20 cellular contexts compared by ENCODE assay signal in the genomic region with DNA sequence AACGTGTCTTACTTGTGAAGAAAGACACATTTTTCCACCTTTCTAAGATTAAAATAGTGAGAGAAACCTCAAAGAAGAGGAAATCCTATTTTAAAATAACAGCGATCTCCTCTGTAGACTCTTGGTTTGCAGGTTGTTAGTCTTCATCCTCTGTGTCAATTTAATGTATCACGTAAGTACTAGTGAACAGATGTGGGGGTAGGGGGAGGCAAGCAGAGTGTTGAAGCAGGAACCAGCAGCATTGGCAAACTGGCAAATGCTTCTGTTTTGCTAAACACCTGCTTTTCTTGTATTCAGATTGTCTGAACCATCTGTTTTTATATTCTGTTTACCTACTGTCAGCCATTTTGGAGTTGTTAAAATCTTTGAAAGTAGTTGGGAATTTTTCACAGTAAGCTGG.
A peak's percentile ranks its signal among the peaks of the same experiment; 100 is the strongest.
DNase-seq lines count a peak whose midpoint lies in the region; ATAC-seq and TF ChIP-seq lines count a peak whose summit lies in the region.
"Had no signal": no experiment of that assay in that cellular context is flagged by ENCODE, and none has a peak within 500 bp of the region (broad histone marks: within the 10 kb centered on the region; RNA-seq: fewer than 3 reads in every experiment).

No MANE protein-coding gene starts in this region.

- H3K79me1 ChIP-seq in neuronal stem cell (ENCODE audit: low read depth, low read length), result no peaks in the 10 kb centered on the region

- no CpG with 5 or more reads among the region's 3 CpGs for WGBS in neuronal stem cell (ENCODE audit: extremely low coverage in 2 of 2, insufficient read length in 2 of 2, insufficient replicate concordance in 1 of 2), 2 donors
- WGBS in transverse colon (ENCODE audit: low coverage in 1 of 2), 2 donors, result 61 to 75% methylated on average over 3 of the region's 3 CpGs

- no peak overlapping the region for H2AFZ ChIP-seq in neuronal stem cell (ENCODE audit: low read length)

- no peak overlapping the region for H2BK5ac ChIP-seq in neuronal stem cell (ENCODE audit: low read length)

- H3K9me3 ChIP-seq in neuronal stem cell (replicated peaks in 1 of 2; ENCODE audit: control insufficient read depth in 2 of 2, insufficient read depth in 1 of 2, low read depth in 1 of 2, low read length in 2 of 2) (no peaks in the 10 kb centered on the region), transverse colon (no peaks in the 10 kb centered on the region)
- H3K9me3 ChIP-seq: sigmoid colon, upper lobe of left lung had no signal

- no peak for TF ChIP-seq CTCF in transverse colon (IDR thresholded peaks at IDR 0.05)

- DNase-seq in NCI-H146 (lab: John Stamatoyannopoulos, UW), result peak; percentile 6
- no peak for DNase-seq in NCI-H146 treated with DMSO at 0.1 percent for 48 hours (lab: John Stamatoyannopoulos, UW; ENCODE audit: unreplicated experiment)
- DNase-seq in NCI-H526 (lab: John Stamatoyannopoulos, UW), result peak; percentile 57 to 71
- DNase-seq in neuronal stem cell (ENCODE audit: low spot score), result no peak
- no peak for DNase-seq in DMS53 treated with DMSO at 0.1 percent for 48 hours (lab: John Stamatoyannopoulos, UW; ENCODE audit: unreplicated experiment)
- DNase-seq in transverse colon, result no peak
- DNase-seq in activated T-cell treated with anti-CD3 and anti-CD28 coated beads, Interleukin-2, amount 50 U/mL, for 48 hours, result no peak
- DNase-seq: activated CD4-positive, alpha-beta T cell treated with anti-CD3 and anti-CD28 coated beads, Interleukin-2, amount 50 U/mL, for 4 hours; activated CD8-positive, alpha-beta memory T cell treated with anti-CD3 and anti-CD28 coated beads, Interleukin-2, amount 50 U/mL, for 4 hours; activated effector memory CD4-positive, alpha-beta T cell treated with Interleukin-2 at 50 U/mL for 16 hours; COR-L47; HFFc6; IMR-90; NCI-H187 treated with DMSO at 0.1 percent for 48 hours; sigmoid colon; stimulated activated CD4-positive, alpha-beta T cell treated with anti-CD3 and anti-CD28 coated beads, Interleukin-15, amount 100 ng/mL, for 24 hours; upper lobe of left lung; WERI-Rb-1 had no signal

- ATAC-seq in HG02973 (IDR thresholded peaks at IDR 0.05; ENCODE audit: unreplicated experiment), result peak; percentile 29

- peak overlapping the region; percentile 59 for H3K27ac ChIP-seq in neuronal stem cell (replicated peaks; ENCODE audit: low read length)
- no peak overlapping the region for H3K27ac ChIP-seq in transverse colon
- H3K27ac ChIP-seq: sigmoid colon, upper lobe of left lung, WERI-Rb-1 had no signal

- no peak overlapping the region for H4K91ac ChIP-seq in neuronal stem cell (ENCODE audit: low read depth, low read length, poor library complexity)

- no peak overlapping the region for H2AK5ac ChIP-seq in neuronal stem cell (ENCODE audit: low read depth, low read length)

- H3K4me3 ChIP-seq in neuronal stem cell (ENCODE audit: low read length in 2 of 2) (no peak overlapping the region), transverse colon (no peak overlapping the region)
- H3K4me3 ChIP-seq: lung, sigmoid colon, upper lobe of left lung had no signal

- TF ChIP-seq EP300 in transverse colon (IDR thresholded peaks at IDR 0.05; ENCODE audit: low read depth), result no peak

- H3K36me3 ChIP-seq in neuronal stem cell (replicated peaks in 1 of 2; ENCODE audit: control insufficient read depth in 2 of 2, insufficient read depth in 2 of 2, low read length in 2 of 2) (no peaks in the 10 kb centered on the region), transverse colon (no peaks in the 10 kb centered on the region)
- H3K36me3 ChIP-seq: sigmoid colon, upper lobe of left lung, WERI-Rb-1 had no signal

- H3K14ac ChIP-seq in neuronal stem cell (ENCODE audit: low read length), result no peak overlapping the region

- no peak overlapping the region for H3K4me2 ChIP-seq in neuronal stem cell (ENCODE audit: insufficient read depth, low read length, poor library complexity, severe bottlenecking)

- no peak overlapping the region for H3K4ac ChIP-seq in neuronal stem cell (ENCODE audit: low read length)

- no peak overlapping the region for H3K18ac ChIP-seq in neuronal stem cell (ENCODE audit: low read length)

- H2BK120ac ChIP-seq in neuronal stem cell (ENCODE audit: low read depth, low read length), result no peak overlapping the region

- H3K23ac ChIP-seq in neuronal stem cell (ENCODE audit: low read depth, low read length, poor library complexity), result no peak overlapping the region

- no peak overlapping the region for H4K8ac ChIP-seq in neuronal stem cell (ENCODE audit: low read depth, low read length)

- H3K27me3 ChIP-seq in neuronal stem cell (ENCODE audit: control insufficient read depth in 3 of 3, insufficient read depth in 3 of 3, low read depth in 1 of 3, low read length in 3 of 3) (no peaks in the 10 kb centered on the region), transverse colon (no peaks in the 10 kb centered on the region)
- H3K27me3 ChIP-seq: sigmoid colon, upper lobe of left lung had no signal

- intact Hi-C loops in transverse colon (cut with DNase I; ENCODE audit: low total_unique reads), result loop anchor here (5.0 kb wide), 1 partner anchor 1112 kb away; no protein-coding TSS in a partner anchor

- no peak overlapping the region for H2BK12ac ChIP-seq in neuronal stem cell (ENCODE audit: low read length)

- no peak overlapping the region for H3K9ac ChIP-seq in neuronal stem cell (ENCODE audit: low read depth, low read length, poor library complexity)

- no peak overlapping the region for H2BK15ac ChIP-seq in neuronal stem cell (ENCODE audit: low read length)

- in situ Hi-C loops in transverse colon (cut with MboI; ENCODE audit: low pct_ligation_motif_present in 1 of 4, low pct_unique_long_range_greater_than_20kb in 1 of 4, low sequenced_read_pairs in 3 of 4), result no loop called here

- H3K4me1 ChIP-seq in neuronal stem cell (ENCODE audit: control insufficient read depth in 2 of 2, insufficient read depth in 1 of 2, low read depth in 1 of 2, low read length in 2 of 2) (peaks cover 7 to 10% of the 10 kb centered on the region in 2 donors), transverse colon (no peaks in the 10 kb centered on the region)
- H3K4me1 ChIP-seq: sigmoid colon, upper lobe of left lung had no signal

- TF ChIP-seq POLR2A in transverse colon (IDR thresholded peaks at IDR 0.05), result no peak

Comparison
In these comparisons a context has a peak if more than half of its experiments do, and no peak if none do; other contexts are left out.
1. DNase-seq: peak in NCI-H146 (single experiment) and NCI-H526 (2 of 2); none in NCI-H146 treated with DMSO at 0.1 percent for 48 hours (single experiment), neuronal stem cell (single experiment), DMS53 treated with DMSO at 0.1 percent for 48 hours (single experiment), transverse colon (single experiment) and activated T-cell treated with anti-CD3 and anti-CD28 coated beads, Interleukin-2, amount 50 U/mL, for 48 hours (0 of 2).